Comparison of ENCODE assay signal across 8 cellular contexts in the genomic region with DNA sequence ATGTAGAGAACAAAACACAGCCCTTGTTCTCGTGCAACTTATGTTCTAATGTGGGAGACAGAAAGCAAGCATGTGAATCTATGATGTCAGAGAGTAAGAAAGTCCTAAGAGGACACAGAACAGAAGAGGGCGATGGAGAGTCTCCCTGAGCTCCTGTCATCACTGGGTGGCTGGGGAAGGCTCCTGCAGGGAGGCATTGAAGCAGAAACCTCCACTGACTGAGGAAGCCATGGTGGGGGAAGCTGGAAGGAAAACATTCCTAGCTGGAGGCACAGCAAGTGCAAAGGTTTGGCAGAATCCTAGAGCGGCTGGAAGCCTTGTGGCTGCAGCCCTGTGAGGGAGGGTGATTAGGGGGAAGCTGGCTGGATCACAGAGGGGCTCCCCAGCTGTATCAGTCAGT.
DNase-seq lines count a peak whose midpoint lies in the region; ATAC-seq, FAIRE-seq and TF ChIP-seq lines count a peak whose summit lies in the region.

No MANE protein-coding gene starts in this region.

- H3K9me3 Mint-ChIP-seq in osteocyte (ENCODE audit: unreplicated experiment), result no peaks in the 10 kb centered on the region
- H3K9me3 Mint-ChIP-seq in CD4-positive, alpha-beta T cell, result no peaks in the 10 kb centered on the region

- TF ChIP-seq CTCF in K562 (IDR thresholded peaks at IDR 0.05 in 2 of 3, conservative IDR thresholded peaks at IDR 0.05 in 1 of 3; ENCODE audit: insufficient read depth in 2 of 3, low read depth in 1 of 3, low read length in 3 of 3) (peak in 2 of 3 experiments; percentile 43 to 46; a peak in 3 of 6 replicates), osteocyte (IDR thresholded peaks at IDR 0.05) (peak; percentile 48)
- TF ChIP-seq CTCF in CD4-positive, alpha-beta T cell (IDR thresholded peaks at IDR 0.05), result no peak

- no peaks in the 10 kb centered on the region for H3K79me2 ChIP-seq in K562 (ENCODE audit: control insufficient read depth, insufficient read depth, low read length)

- H3K4me1 Mint-ChIP-seq in osteocyte (ENCODE audit: unreplicated experiment), result peaks cover 2% of the 10 kb centered on the region
- peaks cover 4% of the 10 kb centered on the region for H3K4me1 Mint-ChIP-seq in CD4-positive, alpha-beta T cell (ENCODE audit: low read depth)

- TF ChIP-seq POLR2A in K562 (conservative IDR thresholded peaks at IDR 0.05), result no peak

- BruUV-seq in K562 (replicated peaks; lab: Mats Ljungman, UMichigan), result no TSS peak

- peak; percentile 11 for FAIRE-seq in K562 (lab: Jason Lieb, UNC)

- no peak for TF ChIP-seq EP300 in K562 (IDR thresholded peaks at IDR 0.05; ENCODE audit: low read length)

- TF ChIP-seq RAD21 in K562 (CRISPR knock-in tag; conservative IDR thresholded peaks at IDR 0.05 in 1 of 2, IDR thresholded peaks at IDR 0.05 in 1 of 2), result no peak

- no peak overlapping the region for H3K9ac ChIP-seq in K562 (ENCODE audit: insufficient read depth in 1 of 2, low read depth in 2 of 2, low read length in 2 of 2)

- peak; percentile 65; the same call in 2 of the 3 replicates for ATAC-seq in K562
- no peak for ATAC-seq in CD4-positive, alpha-beta T cell (ENCODE audit: poor library complexity)

- H2AFZ ChIP-seq in K562 (ENCODE audit: low read depth, low read length), result no peak overlapping the region

- POLR2A ChIA-PET in K562 (lab: Yijun Ruan, JAX), result no interaction called here
- POLR2A ChIA-PET in CD4-positive, alpha-beta T cell (lab: Charles Lee), result interaction anchor here (0.7 kb wide), 1 partner anchor 272 kb away, joined by 3 read pairs; no protein-coding TSS in a partner anchor

- WGBS in K562 (ENCODE audit: insufficient coverage, low coverage, missing lambda C conversion rate), result 2% methylated on average over 3 of the region's 3 CpGs

- H3K27ac Mint-ChIP-seq in osteocyte (ENCODE audit: unreplicated experiment), result no peak overlapping the region
- H3K27ac Mint-ChIP-seq in CD4-positive, alpha-beta T cell, result no peak overlapping the region

- no peaks in the 10 kb centered on the region for H3K36me3 ChIP-seq in K562 (ENCODE audit: control insufficient read depth, insufficient read depth, low read length)

- no peaks in the 10 kb centered on the region for H3K9me3 ChIP-seq in K562 (replicated peaks; ENCODE audit: control insufficient read depth, insufficient read depth, low read depth, low read length)
- H3K9me3 ChIP-seq in CD4-positive, alpha-beta T cell (ENCODE audit: control insufficient read depth, low read length), result no peaks in the 10 kb centered on the region

- peaks cover 35% of the 10 kb centered on the region for H3K27me3 Mint-ChIP-seq in osteocyte (ENCODE audit: unreplicated experiment)
- no peaks in the 10 kb centered on the region for H3K27me3 Mint-ChIP-seq in CD4-positive, alpha-beta T cell

- in situ Hi-C loops in K562 (cut with MboI), result loop anchor here (25.0 kb wide), 1 partner anchor 1681 kb away; no protein-coding TSS in a partner anchor

- no peaks in the 10 kb centered on the region for H4K20me1 ChIP-seq in K562 (replicated peaks; ENCODE audit: control insufficient read depth, insufficient read depth, low read length)

- intact Hi-C loops in K562 (cut with micrococcal nuclease), result no loop called here
- intact Hi-C loops in CD4-positive, alpha-beta T cell (cut with DNase I, micrococcal nuclease), result loop anchor here in 1 of 2 experiments (10.0 kb wide), 1 partner anchor 159 kb away; no protein-coding TSS in a partner anchor

- H3K4me1 ChIP-seq in K562 (replicated peaks in 1 of 2; ENCODE audit: control insufficient read depth in 2 of 2, insufficient read depth in 2 of 2, low read length in 2 of 2), result no peaks in the 10 kb centered on the region

- H3K27ac ChIP-seq in K562 (ENCODE audit: extremely low read depth, low read depth, low read length), result no peak overlapping the region
- no peak overlapping the region for H3K27ac ChIP-seq in CD4-positive, alpha-beta T cell (ENCODE audit: low read depth, low read length)

- CTCF ChIA-PET in K562 (lab: Yijun Ruan, JAX; ENCODE audit: low intra/inter-chr PET ratio), result no interaction called here
- CTCF ChIA-PET in CD4-positive, alpha-beta T cell (lab: Charles Lee), result interaction anchor here (0.9 kb wide), 1 partner anchor 149 kb away, joined by 5 read pairs; no protein-coding TSS in a partner anchor

- DNase-seq in SIG-M5 treated with dmso at 0.1 percent for 504 hours (lab: John Stamatoyannopoulos, UW; ENCODE audit: unreplicated experiment) (peak; percentile 82), SIG-M5 (lab: John Stamatoyannopoulos, UW) (no peak), NCI-H1092 treated with DMSO at 0.1 percent for 48 hours (lab: John Stamatoyannopoulos, UW) (peak; percentile 19), K562 (ENCODE audit: extremely low read depth in 1 of 4, low spot score in 3 of 4) (peak in 2 of 4 experiments; percentile 17 to 21), osteocyte (ENCODE audit: extremely low spot score, unreplicated experiment) (peak; percentile 62), medulla oblongata (ENCODE audit: extremely low spot score) (no peak)
- no peak for DNase-seq in stimulated activated naive CD4-positive, alpha-beta T cell treated with Interleukin-2 at 50 U/mL for 16 hours (lab: John Stamatoyannopoulos, UW)
- DNase-seq in CD4-positive, alpha-beta T cell, result no peak

- H3K27me3 ChIP-seq in K562 (ENCODE audit: control insufficient read depth in 2 of 2, insufficient read depth in 2 of 2, low read length in 2 of 2), result no peaks in the 10 kb centered on the region
- H3K27me3 ChIP-seq in CD4-positive, alpha-beta T cell (ENCODE audit: control insufficient read depth, insufficient read depth, low read length), result no peaks in the 10 kb centered on the region

- no peaks in the 10 kb centered on the region for H3K36me3 Mint-ChIP-seq in osteocyte (ENCODE audit: unreplicated experiment)
- no peaks in the 10 kb centered on the region for H3K36me3 Mint-ChIP-seq in CD4-positive, alpha-beta T cell (ENCODE audit: low read depth)

- no peak overlapping the region for H3K4me3 Mint-ChIP-seq in osteocyte (ENCODE audit: unreplicated experiment)
- H3K4me3 Mint-ChIP-seq in CD4-positive, alpha-beta T cell, result no peak overlapping the region

- no peak overlapping the region for H3K4me3 ChIP-seq in K562

- H3K4me2 ChIP-seq in K562 (ENCODE audit: insufficient read depth, low read length), result no peak overlapping the region

- H3K9me1 ChIP-seq in K562 (ENCODE audit: control insufficient read depth, insufficient read depth, low read length), result no peaks in the 10 kb centered on the region

TF ChIP-seq in K562, 482 proteins besides CTCF, POLR2A, EP300 and RAD21:
- TF ChIP-seq, protein P1, sequence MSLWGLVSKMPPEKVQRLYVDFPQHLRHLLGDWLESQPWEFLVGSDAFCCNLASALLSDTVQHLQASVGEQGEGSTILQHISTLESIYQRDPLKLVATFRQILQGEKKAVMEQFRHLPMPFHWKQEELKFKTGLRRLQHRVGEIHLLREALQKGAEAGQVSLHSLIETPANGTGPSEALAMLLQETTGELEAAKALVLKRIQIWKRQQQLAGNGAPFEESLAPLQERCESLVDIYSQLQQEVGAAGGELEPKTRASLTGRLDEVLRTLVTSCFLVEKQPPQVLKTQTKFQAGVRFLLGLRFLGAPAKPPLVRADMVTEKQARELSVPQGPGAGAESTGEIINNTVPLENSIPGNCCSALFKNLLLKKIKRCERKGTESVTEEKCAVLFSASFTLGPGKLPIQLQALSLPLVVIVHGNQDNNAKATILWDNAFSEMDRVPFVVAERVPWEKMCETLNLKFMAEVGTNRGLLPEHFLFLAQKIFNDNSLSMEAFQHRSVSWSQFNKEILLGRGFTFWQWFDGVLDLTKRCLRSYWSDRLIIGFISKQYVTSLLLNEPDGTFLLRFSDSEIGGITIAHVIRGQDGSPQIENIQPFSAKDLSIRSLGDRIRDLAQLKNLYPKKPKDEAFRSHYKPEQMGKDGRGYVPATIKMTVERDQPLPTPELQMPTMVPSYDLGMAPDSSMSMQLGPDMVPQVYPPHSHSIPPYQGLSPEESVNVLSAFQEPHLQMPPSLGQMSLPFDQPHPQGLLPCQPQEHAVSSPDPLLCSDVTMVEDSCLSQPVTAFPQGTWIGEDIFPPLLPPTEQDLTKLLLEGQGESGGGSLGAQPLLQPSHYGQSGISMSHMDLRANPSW (CRISPR knock-in tag; IDR thresholded peaks at IDR 0.05), result no peak
- TF ChIP-seq POLR3A (IDR thresholded peaks at IDR 0.05; ENCODE audit: borderline replicate concordance, extremely low read depth, insufficient read depth, insufficient read length) (no peak), FUS (optimal IDR thresholded peaks at IDR 0.05; ENCODE audit: low read depth, low read length) (no peak), CHCHD3 (CRISPR knock-in tag; IDR thresholded peaks at IDR 0.05) (no peak), ZNF717 (CRISPR knock-in tag; IDR thresholded peaks at IDR 0.05) (no peak), ZKSCAN1 (IDR thresholded peaks at IDR 0.05; ENCODE audit: low read depth, low read length) (no peak), HDAC1 (IDR thresholded peaks at IDR 0.05) (no peak)
- TF ChIP-seq, protein P2, sequence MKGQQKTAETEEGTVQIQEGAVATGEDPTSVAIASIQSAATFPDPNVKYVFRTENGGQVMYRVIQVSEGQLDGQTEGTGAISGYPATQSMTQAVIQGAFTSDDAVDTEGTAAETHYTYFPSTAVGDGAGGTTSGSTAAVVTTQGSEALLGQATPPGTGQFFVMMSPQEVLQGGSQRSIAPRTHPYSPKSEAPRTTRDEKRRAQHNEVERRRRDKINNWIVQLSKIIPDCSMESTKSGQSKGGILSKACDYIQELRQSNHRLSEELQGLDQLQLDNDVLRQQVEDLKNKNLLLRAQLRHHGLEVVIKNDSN (CRISPR knock-in tag; IDR thresholded peaks at IDR 0.05), result no peak

Comparison
In these comparisons a context has a peak if more than half of its experiments do, and no peak if none do; other contexts are left out.
1. DNase-seq: peak in SIG-M5 treated with dmso at 0.1 percent for 504 hours (single experiment), NCI-H1092 treated with DMSO at 0.1 percent for 48 hours (single experiment) and osteocyte (single experiment); none in SIG-M5 (single experiment), stimulated activated naive CD4-positive, alpha-beta T cell treated with Interleukin-2 at 50 U/mL for 16 hours (single experiment), CD4-positive, alpha-beta T cell (0 of 10) and medulla oblongata (single experiment).